30 cellular contexts compared by ENCODE assay signal in the genomic region with DNA sequence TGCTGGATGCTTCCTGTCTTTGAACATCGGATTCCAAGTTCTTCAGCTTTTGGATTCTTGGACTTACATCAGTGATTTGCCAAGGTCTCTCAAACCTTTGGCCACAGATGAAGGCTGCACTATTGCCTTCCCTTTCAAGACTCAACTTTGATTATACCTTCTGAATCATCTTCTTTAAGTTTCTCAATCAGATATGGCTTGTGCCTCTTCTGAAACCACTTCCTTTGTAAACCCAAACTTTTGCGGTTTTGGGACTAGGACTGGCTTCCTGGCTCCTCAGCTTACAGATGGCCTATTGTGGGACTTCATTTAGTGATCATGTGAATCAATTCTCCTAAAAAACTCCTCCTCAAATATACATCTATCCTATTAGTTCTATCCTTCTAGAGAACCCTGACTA. TPM values are rescaled to one million over a fixed set of nuclear protein-coding genes. Genes with fewer than 3 reads are reported as not detected.
DNase-seq lines count a peak whose midpoint lies in the region; ATAC-seq and TF ChIP-seq lines count a peak whose summit lies in the region.
"Had no signal": no experiment of that assay in that cellular context is flagged by ENCODE, and none has a peak within 500 bp of the region (broad histone marks: within the 10 kb centered on the region; RNA-seq: fewer than 3 reads in every experiment).

No MANE protein-coding gene starts in this region.

- BruUV-seq in PC-9 (replicated peaks; lab: Mats Ljungman, UMichigan): no TSS peak

- no peaks in the 10 kb centered on the region for H3K79me2 ChIP-seq in PC-9 (ENCODE audit: low read depth)

- H3K4me3 ChIP-seq in skeletal muscle cell (ENCODE audit: low read depth, low read length) (no peak overlapping the region), PC-9 (no peak overlapping the region)
- H3K4me3 ChIP-seq: gastroesophageal sphincter, thoracic aorta had no signal

- DNase-seq in COLO829 (ENCODE audit: low spot score) (peak; percentile 65), HS-5 (ENCODE audit: low read depth) (peak; percentile 69), amniotic epithelial cell (ENCODE audit: low read depth) (peak; percentile 17), skeletal muscle cell (ENCODE audit: low read depth) (peak; percentile 36), PC-9 (no peak), DMS53 treated with DMSO at 0.1 percent for 48 hours (lab: John Stamatoyannopoulos, UW; ENCODE audit: unreplicated experiment) (no peak)
- no peak for DNase-seq in activated CD4-positive, CD25-positive, alpha-beta regulatory T cell (lab: John Stamatoyannopoulos, UW)
- DNase-seq: ACHN; activated CD4-positive, alpha-beta T cell treated with anti-CD3 and anti-CD28 coated beads for 4 hours; activated CD8-positive, alpha-beta memory T cell treated with anti-CD3 and anti-CD28 coated beads for 24 hours; activated gamma-delta T cell; activated T-cell treated with anti-CD3 and anti-CD28 coated beads, Interleukin-2, amount 50 U/mL, for 1 hour; CD4-positive, CD25-positive, alpha-beta regulatory T cell; GF-D8; H9; hippocampal formation; immature natural killer cell; naive thymus-derived CD4-positive, alpha-beta T cell; NCI-H2081; NCI-H345; nucleus accumbens; Right ventricle myocardium superior; stimulated activated CD4-positive, alpha-beta T cell treated with anti-CD3 and anti-CD28 coated beads, Interleukin-4, amount 100 ng/mL, for 24 hours; stimulated activated naive B cell treated with anti-CD40 and anti-IgM and Interleukin-4, amounts not matched to agents 10 μg/mL and 1 μg/mL and 100 μg/mL, for 72 hours; T-cell had no signal

- H3K36me3 ChIP-seq in PC-9 (ENCODE audit: low read depth): no peaks in the 10 kb centered on the region
- H3K36me3 ChIP-seq: gastroesophageal sphincter, thoracic aorta had no signal

- H3K4me1 ChIP-seq in PC-9 (replicated peaks; ENCODE audit: insufficient read depth): no peaks in the 10 kb centered on the region
- H3K4me1 ChIP-seq: gastroesophageal sphincter had no signal

- no peaks in the 10 kb centered on the region for H3K27me3 ChIP-seq in PC-9 (ENCODE audit: insufficient read depth, low read depth)

- CTCF ChIA-PET in PC-9 (lab: Charles Lee): no interaction called here

- H3K9me2 ChIP-seq in PC-9 (ENCODE audit: insufficient read depth): no peaks in the 10 kb centered on the region

- POLR2A ChIA-PET in PC-9 (lab: Charles Lee; ENCODE audit: unreplicated experiment): no interaction called here

- H2AFZ ChIP-seq in PC-9: no peak overlapping the region

- no peaks in the 10 kb centered on the region for H3F3A ChIP-seq in PC-9 (ENCODE audit: insufficient read depth, low read depth)

- intact Hi-C loops in PC-9 (cut with micrococcal nuclease; ENCODE audit: unreplicated experiment): no loop called here

- H3K27ac ChIP-seq in PC-9: no peak overlapping the region
- H3K27ac ChIP-seq: gastroesophageal sphincter, thoracic aorta had no signal

- no peaks in the 10 kb centered on the region for H4K20me1 ChIP-seq in PC-9 (ENCODE audit: insufficient read depth)

- no peak for TF ChIP-seq CTCF in PC-9 (conservative IDR thresholded peaks at IDR 0.05)

- ATAC-seq in GM21526 (IDR thresholded peaks at IDR 0.05; ENCODE audit: low FRiP score, unreplicated experiment): no peak
- ATAC-seq: gastroesophageal sphincter; left lobe of liver; naive thymus-derived CD4-positive, alpha-beta T cell; stimulated activated naive B cell treated with anti-CD40 and anti-IgM and Interleukin-4, amounts not matched to agents 10 μg/mL and 1 μg/mL and 100 μg/mL, for 72 hours; T-cell had no signal

- no peak overlapping the region for H3K4me2 ChIP-seq in PC-9

- H3K9me3 ChIP-seq in PC-9 (ENCODE audit: insufficient read depth, low read depth): no peaks in the 10 kb centered on the region
- H3K9me3 ChIP-seq: gastroesophageal sphincter, thoracic aorta had no signal

RNA-seq across cellular contexts. Expression of a gene that starts 47.1 kb away (rescaled TPM):
- total RNA-seq in PC-9 (2021): not detected in 2 replicates
- total RNA-seq: CD4-positive, CD25-positive, alpha-beta regulatory T cell; naive thymus-derived CD4-positive, alpha-beta T cell; renal cortical epithelial cell had no signal

Comparison
In these comparisons a context has a peak if more than half of its experiments do, and no peak if none do; other contexts are left out.
1. DNase-seq: peak in COLO829 (single experiment), HS-5 (single experiment), amniotic epithelial cell (single experiment) and skeletal muscle cell (single experiment); none in activated CD4-positive, CD25-positive, alpha-beta regulatory T cell (0 of 4), PC-9 (0 of 2) and DMS53 treated with DMSO at 0.1 percent for 48 hours (single experiment).